In the genomic region with DNA sequence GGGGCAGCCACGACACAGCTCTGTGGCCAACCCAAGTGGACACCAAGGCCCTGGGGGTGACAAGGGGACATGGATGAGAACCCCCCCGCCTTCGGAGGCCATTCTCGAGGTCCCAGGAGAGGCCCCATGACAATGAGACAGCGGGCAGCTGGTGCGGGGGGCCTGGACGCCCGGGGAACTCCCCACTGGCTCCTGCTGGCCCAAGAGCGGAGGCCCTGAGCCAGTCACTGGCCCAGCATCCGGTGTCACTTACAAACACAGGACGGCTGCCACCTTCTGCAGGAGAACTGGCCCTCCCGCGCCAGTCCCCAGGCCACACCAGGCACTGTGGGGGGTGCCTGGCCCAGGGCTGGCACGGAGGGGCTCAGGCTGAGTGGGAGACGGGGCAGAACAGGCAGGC, we compare ENCODE assay signal across 14 cellular contexts. TPM values are rescaled to one million over a fixed set of nuclear protein-coding genes. Genes with fewer than 3 reads are reported as not detected.
DNase-seq lines count a peak whose midpoint lies in the region; ATAC-seq, FAIRE-seq and TF ChIP-seq lines count a peak whose summit lies in the region.
"Had no signal": no experiment of that assay in that cellular context is flagged by ENCODE, and none has a peak within 500 bp of the region (broad histone marks: within the 10 kb centered on the region; RNA-seq: fewer than 3 reads in every experiment).

No MANE protein-coding gene starts in this region.

- no TSS peak for BruUV-seq in Calu3 (replicated peaks; lab: Mats Ljungman, UMichigan)

- peak overlapping the region; percentile 99 for H3K27ac ChIP-seq in kidney (ENCODE audit: low read depth in 2 of 2, low read length in 2 of 2)

- no peak for ATAC-seq in HG02938 (IDR thresholded peaks at IDR 0.05; ENCODE audit: unreplicated experiment)
- ATAC-seq in GM18498 (IDR thresholded peaks at IDR 0.05; ENCODE audit: unreplicated experiment): no peak
- no peak for ATAC-seq in HG03095 (IDR thresholded peaks at IDR 0.05; ENCODE audit: unreplicated experiment)
- ATAC-seq: mucosa of descending colon had no signal

- H3K27ac Mint-ChIP-seq in Calu3 (ENCODE audit: unreplicated experiment) (peak overlapping the region; percentile 67), brain (peak overlapping the region; percentile 72 to 100 (median 98))

- peak overlapping the region; percentile 11 to 85 for H3K9ac ChIP-seq in kidney (ENCODE audit: low read length in 2 of 2)
- peak overlapping the region; percentile 82 for H3K9ac ChIP-seq in skeletal muscle satellite cell (ENCODE audit: low read depth, low read length)

- peak overlapping the region; percentile 88 for H3K4me2 ChIP-seq in skeletal muscle satellite cell (ENCODE audit: low read length)

- no peaks in the 10 kb centered on the region for H3K9me3 Mint-ChIP-seq in Calu3 (ENCODE audit: low read depth, unreplicated experiment)
- peaks cover 0 to 8% (median 3%) of the 10 kb centered on the region in 5 experiments for H3K9me3 Mint-ChIP-seq in brain

- intact Hi-C loops in Calu3 (cut with micrococcal nuclease; ENCODE audit: unreplicated experiment): loop anchor here (5.0 kb wide), 1 partner anchor 231 kb away; no protein-coding TSS in a partner anchor
- intact Hi-C loops in kidney (cut with DNase I): no loop called here

- CTCF ChIA-PET in Calu3 (lab: Charles Lee): no interaction called here

- TF ChIP-seq CTCF in Calu3 (IDR thresholded peaks at IDR 0.05; ENCODE audit: unreplicated experiment): no peak
- TF ChIP-seq CTCF in brain (conservative IDR thresholded peaks at IDR 0.05): no peak
- TF ChIP-seq CTCF in kidney (IDR thresholded peaks at IDR 0.05; ENCODE audit: borderline replicate concordance, extremely low read depth, insufficient read depth): no peak

- peak overlapping the region; percentile 79 for H3K4me3 Mint-ChIP-seq in Calu3 (ENCODE audit: low read depth, unreplicated experiment)
- H3K4me3 Mint-ChIP-seq in brain: peak overlapping the region; percentile 18 to 91 (median 87)

- H3K9me3 ChIP-seq in kidney (ENCODE audit: control insufficient read depth in 1 of 2, low read length in 2 of 2): no peaks in the 10 kb centered on the region
- no peaks in the 10 kb centered on the region for H3K9me3 ChIP-seq in skeletal muscle satellite cell (replicated peaks; ENCODE audit: low read length)
- H3K9me3 ChIP-seq: mucosa of descending colon had no signal

- H3K36me3 ChIP-seq in kidney (ENCODE audit: control insufficient read depth in 1 of 2, insufficient read depth in 2 of 2, low read length in 2 of 2) (peaks cover 5 to 9% of the 10 kb centered on the region in 2 donors), skeletal muscle satellite cell (ENCODE audit: insufficient read depth, low read length) (no peaks in the 10 kb centered on the region)

- H3K4me3 ChIP-seq in kidney (ENCODE audit: low read length in 2 of 2) (no peak overlapping the region), skeletal muscle satellite cell (ENCODE audit: low read length) (peak overlapping the region; percentile 75)
- H3K4me3 ChIP-seq: mucosa of descending colon had no signal

- peaks cover 70% of the 10 kb centered on the region for H3K4me1 Mint-ChIP-seq in Calu3 (ENCODE audit: low read depth, unreplicated experiment)
- peaks cover 89% of the 10 kb centered on the region for H3K4me1 Mint-ChIP-seq in brain

- DNase-seq in Calu3: no peak
- peak; percentile 80 for DNase-seq in kidney
- no peak for DNase-seq in mesenteric fat pad (ENCODE audit: low spot score)
- DNase-seq: activated CD4-positive, alpha-beta T cell treated with anti-CD3 and anti-CD28 coated beads for 48 hours; activated gamma-delta T cell treated with Interleukin-2 at 50 U/mL for 16 hours; AML-193; NCI-H2029 treated with DMSO at 0.1 percent for 48 hours; stimulated activated CD4-positive, alpha-beta T cell treated with anti-CD3 and anti-CD28 coated beads, Interleukin-12 subunit alpha, Interleukin-12 subunit beta, amount 100 ng/mL, for 4 hours had no signal

- H3K4me1 ChIP-seq in kidney (ENCODE audit: control insufficient read depth in 1 of 2, insufficient read depth in 1 of 2, low read depth in 1 of 2, low read length in 2 of 2) (peaks cover 45 to 54% of the 10 kb centered on the region in 2 donors), skeletal muscle satellite cell (ENCODE audit: control insufficient read depth, insufficient read depth, low read length) (peaks cover 79% of the 10 kb centered on the region)

- no peaks in the 10 kb centered on the region for H3K27me3 Mint-ChIP-seq in Calu3 (ENCODE audit: unreplicated experiment)
- H3K27me3 Mint-ChIP-seq in brain: no peaks in the 10 kb centered on the region

- H3K27me3 ChIP-seq in skeletal muscle satellite cell (ENCODE audit: control insufficient read depth, insufficient read depth, low read length): no peaks in the 10 kb centered on the region

- no peak for FAIRE-seq in kidney (lab: Jason Lieb, UNC)

- peaks cover 94% of the 10 kb centered on the region for H3K36me3 Mint-ChIP-seq in Calu3 (ENCODE audit: insufficient read depth, unreplicated experiment)
- peaks cover 27% of the 10 kb centered on the region for H3K36me3 Mint-ChIP-seq in brain

RNA-seq across cellular contexts. Expression of a gene that starts 51.4 kb away (rescaled TPM):
- total RNA-seq in Calu3 (2022) (325 and 348 TPM in 2 replicates), kidney (205 TPM), mesenteric fat pad (248 TPM)
- polyA plus RNA-seq in brain (ENCODE audit: insufficient read depth, low read depth, low replicate concordance) (78.6 TPM), kidney (ENCODE audit: insufficient read depth, low read depth, low replicate concordance) (18.7 TPM)
- 46.6 and 66.2 TPM in 2 replicates for total RNA-seq in skeletal muscle satellite cell (2012; rRNA removed)
